ENCODE assay signal across 1 cellular context in the genomic region with DNA sequence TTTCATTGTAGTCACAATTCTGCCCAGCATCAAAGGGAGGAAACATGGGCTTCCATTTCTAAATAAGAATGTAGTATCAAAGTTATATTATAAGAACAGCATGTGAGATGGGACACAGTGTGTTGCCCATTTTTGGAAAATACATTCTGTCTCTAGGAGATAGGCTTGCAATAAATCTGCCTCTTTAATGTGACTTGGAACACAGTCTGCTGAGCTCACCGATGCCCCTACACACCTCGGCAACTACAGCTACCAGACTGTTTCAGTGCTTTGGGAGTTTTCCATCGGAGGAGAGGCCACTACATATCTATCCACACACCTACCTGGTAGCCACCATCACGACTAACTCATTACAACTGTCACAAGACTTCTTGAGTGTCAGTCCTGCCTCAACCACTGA.
TF ChIP-seq lines count a peak whose summit lies in the region.

No MANE protein-coding gene starts in this region.

TF ChIP-seq in K562, 482 proteins besides CTCF, POLR2A, EP300 and RAD21 (continued from another document):
- no peak for TF ChIP-seq ZNF639 (CRISPR knock-in tag; conservative IDR thresholded peaks at IDR 0.05 in 1 of 2, IDR thresholded peaks at IDR 0.05 in 1 of 2)
- no peak for TF ChIP-seq ZNF764 (CRISPR knock-in tag; IDR thresholded peaks at IDR 0.05; ENCODE audit: low read depth)
- no peak for TF ChIP-seq NFIC (IDR thresholded peaks at IDR 0.05)
- no peak for TF ChIP-seq ZNF347 (CRISPR knock-in tag; IDR thresholded peaks at IDR 0.05; ENCODE audit: low read depth)
- no peak for TF ChIP-seq ATF1 (CRISPR knock-in tag; IDR thresholded peaks at IDR 0.05)
- no peak for TF ChIP-seq ATF1 (tag; IDR thresholded peaks at IDR 0.05)
TF ChIP-seq in K562: peak in this region for 0.
